Comparison of ENCODE assay signal across 23 cellular contexts in genomic region chr12:77388611-77389265, GRCh38.
"Had no signal": no experiment of that assay in that cellular context is flagged by ENCODE, and none has a peak within 500 bp of the region (broad histone marks: within the 10 kb centered on the region; RNA-seq: fewer than 3 reads in every experiment).

No MANE protein-coding gene starts in this region.

- H3K27ac Mint-ChIP-seq: activated B cell treated with CpG ODN at 0.5 μM for 24 hours; activated CD4-positive, alpha-beta T cell treated with anti-CD3 and anti-CD28 coated beads for 36 hours; activated naive CD8-positive, alpha-beta T cell; activated T-helper 2 cell treated with anti-CD3 and anti-CD28 coated beads, Interferon-gamma antibody, Interleukin-2, Interleukin-4, amounts not matched to agents 10 μg/mL and 5 μg/mL and 100 μg/mL, durations not matched to agents 14 hours and 24 hours and 36 hours; memory B cell; nephron progenitor cell; T-helper 17 cell; type B pancreatic cell had no signal

- H3K9me3 Mint-ChIP-seq: activated B cell treated with CpG ODN at 0.5 μM for 24 hours; activated T-helper 2 cell treated with anti-CD3 and anti-CD28 coated beads, Interferon-gamma antibody, Interleukin-2, Interleukin-4, amounts not matched to agents 10 μg/mL and 5 μg/mL and 100 μg/mL, durations not matched to agents 14 hours and 24 hours and 36 hours; memory B cell; nephron progenitor cell; type B pancreatic cell had no signal

- H3K4me3 Mint-ChIP-seq: activated B cell treated with CpG ODN at 0.5 μM for 24 hours; activated CD4-positive, alpha-beta T cell treated with anti-CD3 and anti-CD28 coated beads for 36 hours; activated naive CD8-positive, alpha-beta T cell; activated T-cell treated with anti-CD3 and anti-CD28 coated beads, Interleukin-2, amount 50 U/mL, for 4 hours; memory B cell; nephron progenitor cell; T-helper 17 cell; type B pancreatic cell had no signal

- H3K36me3 Mint-ChIP-seq: activated naive CD8-positive, alpha-beta T cell; memory B cell; type B pancreatic cell had no signal

- H3K27ac ChIP-seq: adrenal gland, ascending aorta, cardiac muscle cell, heart left ventricle, thoracic aorta had no signal

- H3K36me3 ChIP-seq: adrenal gland, ascending aorta, cardiac muscle cell, heart left ventricle, thoracic aorta had no signal

- H3K27me3 Mint-ChIP-seq: activated B cell treated with CpG ODN at 0.5 μM for 24 hours; activated CD4-positive, alpha-beta T cell treated with anti-CD3 and anti-CD28 coated beads for 36 hours; activated naive CD8-positive, alpha-beta T cell; T-helper 17 cell; type B pancreatic cell had no signal

- H3K4me1 ChIP-seq: adrenal gland, ascending aorta had no signal

- ATAC-seq: activated CD4-positive, alpha-beta T cell treated with anti-CD3 and anti-CD28 coated beads for 36 hours; activated T-cell treated with anti-CD3 and anti-CD28 coated beads, Interleukin-2, amount 50 U/mL, for 4 hours; heart left ventricle; left cardiac atrium; sciatic nerve; T-helper 17 cell had no signal

- H3K27me3 ChIP-seq: adrenal gland, ascending aorta, cardiac muscle cell, heart left ventricle had no signal

- DNase-seq: activated B cell treated with CpG ODN at 0.5 μM for 24 hours; activated CD4-positive, alpha-beta T cell treated with anti-CD3 and anti-CD28 coated beads for 36 hours; activated CD4-positive, alpha-beta T cell treated with anti-CD3 and anti-CD28 coated beads, Interleukin-2, amount 50 U/mL, for 4 hours; activated CD8-positive, alpha-beta memory T cell treated with anti-CD3 and anti-CD28 coated beads for 24 hours; activated CD8-positive, alpha-beta memory T cell treated with anti-CD3 and anti-CD28 coated beads, Interleukin-2, amount 50 U/mL, for 4 hours; activated naive CD4-positive, alpha-beta T cell; activated T-cell treated with anti-CD3 and anti-CD28 coated beads, Interleukin-2, amount 50 U/mL, for 4 hours; adrenal gland; heart left ventricle; left cardiac atrium; nephron progenitor cell; stimulated activated CD4-positive, alpha-beta T cell treated with anti-CD3 and anti-CD28 coated beads, Interleukin-15, amount 100 ng/mL, for 24 hours; stimulated activated naive CD4-positive, alpha-beta T cell; T-helper 17 cell had no signal

- H3K9me3 ChIP-seq: adrenal gland, ascending aorta, heart left ventricle, thoracic aorta had no signal

- H3K4me3 ChIP-seq: adrenal gland, ascending aorta, cardiac muscle cell, heart left ventricle, smooth muscle cell, thoracic aorta had no signal

- H3K4me1 Mint-ChIP-seq: activated B cell treated with CpG ODN at 0.5 μM for 24 hours; activated CD4-positive, alpha-beta T cell treated with anti-CD3 and anti-CD28 coated beads for 36 hours; memory B cell; nephron progenitor cell; T-helper 17 cell had no signal
